24 cellular contexts compared by ENCODE assay signal in the genomic region with DNA sequence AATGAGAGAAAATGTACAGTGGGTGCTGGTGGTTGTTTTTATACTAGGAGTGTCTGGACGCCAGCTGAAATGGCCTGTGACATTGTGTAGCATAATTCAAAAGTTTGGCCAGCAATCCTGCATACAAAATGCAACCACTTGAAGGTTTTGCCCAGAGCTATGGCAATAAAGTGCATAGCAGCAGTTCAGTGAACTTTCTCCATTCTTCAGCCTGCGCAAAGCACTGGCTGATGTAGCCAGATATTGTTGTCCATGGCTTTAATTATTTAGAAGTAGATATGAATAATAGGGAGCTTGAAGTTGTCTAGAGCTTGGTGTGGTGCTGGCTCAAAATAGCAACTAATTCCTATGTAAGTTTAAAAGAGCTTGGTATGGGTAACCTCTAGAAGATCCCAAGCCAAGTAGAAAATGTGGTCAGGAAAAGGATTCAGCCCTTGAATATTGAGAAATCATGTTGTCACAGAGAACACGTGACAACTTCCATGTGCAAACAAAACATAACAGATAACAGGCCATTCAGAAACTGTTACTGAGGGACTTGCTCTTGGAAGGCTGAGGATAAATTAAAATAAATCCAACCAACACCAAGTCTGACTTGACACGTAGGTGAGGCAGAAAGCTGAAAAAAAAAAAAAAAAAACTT. TPM values are rescaled to one million over a fixed set of nuclear protein-coding genes. Genes with fewer than 3 reads are reported as not detected.
DNase-seq lines count a peak whose midpoint lies in the region; ATAC-seq, FAIRE-seq and TF ChIP-seq lines count a peak whose summit lies in the region.
"Had no signal": no experiment of that assay in that cellular context is flagged by ENCODE, and none has a peak within 500 bp of the region (broad histone marks: within the 10 kb centered on the region; RNA-seq: fewer than 3 reads in every experiment).

No MANE protein-coding gene starts in this region.

- no peak for TF ChIP-seq CTCF in A549 (IDR thresholded peaks at IDR 0.05)
- TF ChIP-seq CTCF in IMR-90 (conservative IDR thresholded peaks at IDR 0.05; ENCODE audit: low read depth, low read length) = no peak
- TF ChIP-seq CTCF in bronchial epithelial cell (IDR thresholded peaks at IDR 0.05; ENCODE audit: insufficient read depth, low read length, severe bottlenecking) = no peak
- no peak for TF ChIP-seq CTCF in HepG2 (CRISPR knock-in tag; IDR thresholded peaks at IDR 0.05)
- no peak for TF ChIP-seq CTCF in chondrocyte (IDR thresholded peaks at IDR 0.05)

- no peaks in the 10 kb centered on the region for H3K79me1 ChIP-seq in IMR-90 (ENCODE audit: low read depth in 1 of 2, low read length in 2 of 2)

- H3K4me3 ChIP-seq in A549 (no peak overlapping the region), IMR-90 (ENCODE audit: insufficient read depth, low read depth, low read length) (no peak overlapping the region), bronchial epithelial cell (ENCODE audit: low read depth, low read length) (no peak overlapping the region), HepG2 (replicated peaks in 1 of 3; ENCODE audit: insufficient read depth in 1 of 3, low read depth in 2 of 3, low read length in 3 of 3) (no peak overlapping the region)
- H3K4me3 ChIP-seq: cardiac muscle cell, GM12878, lung, stomach, vagina had no signal

- H3K4me3 Mint-ChIP-seq in chondrocyte (ENCODE audit: unreplicated experiment) = no peak overlapping the region
- H3K4me3 Mint-ChIP-seq: activated naive CD8-positive, alpha-beta T cell treated with anti-CD3 and anti-CD28 coated beads for 36 hours; CD4-positive, alpha-beta memory T cell; naive thymus-derived CD4-positive, alpha-beta T cell had no signal

- no peak overlapping the region for H2AK5ac ChIP-seq in IMR-90 (ENCODE audit: low read depth, low read length)

- H3K4me1 Mint-ChIP-seq in chondrocyte (ENCODE audit: low read depth) = no peaks in the 10 kb centered on the region

- H3K9me3 ChIP-seq in A549 (no peaks in the 10 kb centered on the region), IMR-90 (ENCODE audit: control insufficient read depth, insufficient read depth, low read length) (no peaks in the 10 kb centered on the region), HepG2 (ENCODE audit: low read length) (no peaks in the 10 kb centered on the region)
- H3K9me3 ChIP-seq: stomach, vagina had no signal

- ATAC-seq in A549 = no peak
- no peak for ATAC-seq in IMR-90 (ENCODE audit: low read depth)
- ATAC-seq in HepG2 = peak; percentile 84
- no peak for ATAC-seq in HG03378 (IDR thresholded peaks at IDR 0.05; ENCODE audit: unreplicated experiment)
- ATAC-seq: GM12878; naive thymus-derived CD4-positive, alpha-beta T cell; SK-N-SH treated with all-trans-retinoic acid at 6 μM for 48 hours had no signal

- FAIRE-seq in A549 (lab: Jason Lieb, UNC) = no peak
- no peak for FAIRE-seq in bronchial epithelial cell (lab: Jason Lieb, UNC)
- FAIRE-seq in HepG2 (lab: Jason Lieb, UNC) = peak; percentile 68
- FAIRE-seq: GM12878, H54, TTC549 had no signal

- H2BK5ac ChIP-seq in IMR-90 (ENCODE audit: low read depth, low read length, poor library complexity, severe bottlenecking) = no peak overlapping the region

- no peak overlapping the region for H3K27ac Mint-ChIP-seq in chondrocyte (ENCODE audit: unreplicated experiment)
- H3K27ac Mint-ChIP-seq: activated naive CD8-positive, alpha-beta T cell treated with anti-CD3 and anti-CD28 coated beads for 36 hours; naive thymus-derived CD4-positive, alpha-beta T cell had no signal

- H3K14ac ChIP-seq in IMR-90 (replicated peaks; ENCODE audit: low read depth, low read length) = no peak overlapping the region

- H2AK9ac ChIP-seq in IMR-90 (replicated peaks; ENCODE audit: low read depth, low read length, poor library complexity) = no peak overlapping the region

- H3K56ac ChIP-seq in IMR-90 (ENCODE audit: extremely low read depth, insufficient read depth, low read length) = no peak overlapping the region

- dilution Hi-C loops in IMR-90 (cut with HindIII; ENCODE audit: low sequenced_read_pairs, unreplicated experiment) = no loop called here

- no peak overlapping the region for H4K8ac ChIP-seq in IMR-90 (ENCODE audit: low read depth in 2 of 2, low read length in 2 of 2)

- CTCF ChIA-PET in A549 (lab: Yijun Ruan, JAX) (no interaction called here), IMR-90 (lab: Yijun Ruan, JAX) (interaction anchor here (1.6 kb wide), 1 partner anchor 11 kb away, joined by 4 read pairs; no protein-coding TSS in a partner anchor), HepG2 (lab: Yijun Ruan, JAX; ENCODE audit: low intra/inter-chr PET ratio, low total read pairs) (no interaction called here)

- H3K4me1 ChIP-seq in A549 = no peaks in the 10 kb centered on the region
- H3K4me1 ChIP-seq in IMR-90 (ENCODE audit: control insufficient read depth, insufficient read depth, low read length) = no peaks in the 10 kb centered on the region
- peaks cover 10% of the 10 kb centered on the region for H3K4me1 ChIP-seq in HepG2 (ENCODE audit: insufficient read depth, low read length)
- H3K4me1 ChIP-seq: vagina had no signal

- intact Hi-C loops in IMR-90 (cut with micrococcal nuclease) = no loop called here
- intact Hi-C loops in HepG2 (cut with micrococcal nuclease; ENCODE audit: unreplicated experiment) = no loop called here

- H3K27ac ChIP-seq in A549 = no peak overlapping the region
- no peak overlapping the region for H3K27ac ChIP-seq in IMR-90 (ENCODE audit: insufficient read depth, low read length)
- no peak overlapping the region for H3K27ac ChIP-seq in HepG2 (ENCODE audit: extremely low read length, insufficient read depth, low read length)
- H3K27ac ChIP-seq: cardiac muscle cell, stomach, vagina had no signal

- no peaks in the 10 kb centered on the region for H3K9me1 ChIP-seq in IMR-90 (ENCODE audit: insufficient read depth, low read length)

- H4K91ac ChIP-seq in IMR-90 (ENCODE audit: insufficient read depth, low read depth, low read length) = no peak overlapping the region

- H2BK20ac ChIP-seq in IMR-90 (ENCODE audit: low read depth, low read length) = no peak overlapping the region

- no peak overlapping the region for H3K4ac ChIP-seq in IMR-90 (ENCODE audit: low read depth, low read length)

- BruUV-seq in IMR-90 (replicated peaks; lab: Mats Ljungman, UMichigan) = no TSS peak
- BruUV-seq in HepG2 (replicated peaks; lab: Mats Ljungman, UMichigan) = no TSS peak

- no peaks in the 10 kb centered on the region for H3K27me3 Mint-ChIP-seq in chondrocyte (ENCODE audit: low read depth)
- H3K27me3 Mint-ChIP-seq: activated naive CD8-positive, alpha-beta T cell treated with anti-CD3 and anti-CD28 coated beads for 36 hours; naive thymus-derived CD4-positive, alpha-beta T cell had no signal

- H3K36me3 Mint-ChIP-seq in chondrocyte (ENCODE audit: low read depth) = no peaks in the 10 kb centered on the region

- H3K79me2 ChIP-seq in HepG2 (ENCODE audit: insufficient read depth, low read length) = no peaks in the 10 kb centered on the region

- DNase-seq in A549 (ENCODE audit: low read depth in 1 of 2, low spot score in 1 of 2) = no peak
- no peak for DNase-seq in IMR-90
- peak; percentile 48 for DNase-seq in bronchial epithelial cell (ENCODE audit: low read depth)
- DNase-seq in HepG2 (ENCODE audit: low spot score) = peak; percentile 58
- no peak for DNase-seq in chondrocyte (ENCODE audit: low spot score)
- no peak for DNase-seq in GM19238 (ENCODE audit: insufficient read length, low spot score)
- DNase-seq in superior temporal gyrus (ENCODE audit: extremely low spot score) = no peak
- DNase-seq: activated CD4-positive, alpha-beta T cell treated with anti-CD3 and anti-CD28 coated beads, Interleukin-2, amount 50 U/mL, for 4 hours; activated naive CD8-positive, alpha-beta T cell treated with anti-CD3 and anti-CD28 coated beads for 36 hours; activated T-cell treated with anti-CD3 and anti-CD28 coated beads, Interleukin-2, amount 50 U/mL, for 48 hours; CD4-positive, alpha-beta memory T cell; effector CD4-positive, alpha-beta T cell; naive thymus-derived CD4-positive, alpha-beta T cell; NCI-H146; NCI-H524 treated with DMSO at 0.1 percent for 48 hours; stomach had no signal

- TF ChIP-seq POLR2A in A549 (IDR thresholded peaks at IDR 0.05; ENCODE audit: low read length) = no peak
- no peak for TF ChIP-seq POLR2A in IMR-90 (IDR thresholded peaks at IDR 0.05; ENCODE audit: low read depth, low read length)
- no peak for TF ChIP-seq POLR2A in HepG2 (IDR thresholded peaks at IDR 0.05; ENCODE audit: insufficient read depth in 1 of 2, low read depth in 2 of 2, low read length in 2 of 2)

- no peaks in the 10 kb centered on the region for H3K9me3 Mint-ChIP-seq in chondrocyte (ENCODE audit: low read depth)

- H3K36me3 ChIP-seq in IMR-90 (ENCODE audit: control insufficient read depth, insufficient read depth, low read length) (no peaks in the 10 kb centered on the region), bronchial epithelial cell (ENCODE audit: control insufficient read depth, insufficient read depth, low read length) (no peaks in the 10 kb centered on the region), HepG2 (replicated peaks in 1 of 2; ENCODE audit: control insufficient read depth in 1 of 2, insufficient read depth in 2 of 2, low read length in 2 of 2) (no peaks in the 10 kb centered on the region)
- H3K36me3 ChIP-seq: cardiac muscle cell, stomach, vagina had no signal

- no peaks in the 10 kb centered on the region for H3K27me3 ChIP-seq in IMR-90 (ENCODE audit: control insufficient read depth, insufficient read depth, low read length)
- no peaks in the 10 kb centered on the region for H3K27me3 ChIP-seq in bronchial epithelial cell (ENCODE audit: control insufficient read depth, insufficient read depth, low read length)
- no peaks in the 10 kb centered on the region for H3K27me3 ChIP-seq in HepG2 (ENCODE audit: control insufficient read depth in 1 of 2, insufficient read depth in 2 of 2, low read length in 2 of 2)
- H3K27me3 ChIP-seq: cardiac muscle cell, stomach, vagina had no signal

- H3K23ac ChIP-seq in IMR-90 (ENCODE audit: low read depth, low read length) = no peak overlapping the region

- H3K4me2 ChIP-seq in A549 (no peak overlapping the region), IMR-90 (ENCODE audit: low read depth, low read length) (no peak overlapping the region), HepG2 (ENCODE audit: low read depth, low read length) (no peak overlapping the region)

- in situ Hi-C loops in IMR-90 (cut with MboI; ENCODE audit: low sequenced_read_pairs) (no loop called here), HepG2 (cut with HindIII; ENCODE audit: extremely low pct_ligation_motif_present, low pct_unique_long_range_greater_than_20kb) (no loop called here)

- no peak for TF ChIP-seq RAD21 in A549 (conservative IDR thresholded peaks at IDR 0.05 in 1 of 2, IDR thresholded peaks at IDR 0.05 in 1 of 2)
- no peak for TF ChIP-seq RAD21 in IMR-90 (IDR thresholded peaks at IDR 0.05; ENCODE audit: low read length)
- no peak for TF ChIP-seq RAD21 in HepG2 (CRISPR knock-in tag; IDR thresholded peaks at IDR 0.05)

- H4K20me1 ChIP-seq in IMR-90 (ENCODE audit: insufficient read depth, low read length) (no peaks in the 10 kb centered on the region), HepG2 (ENCODE audit: insufficient read depth, low read length) (0 out of 2 replicates have a peak, but pooled peaks cover 3% of the 10 kb centered on the region)

- H2AFZ ChIP-seq in IMR-90 (replicated peaks; ENCODE audit: low read length, poor library complexity) (no peak overlapping the region), HepG2 (ENCODE audit: low read length) (no peak overlapping the region)

- H2BK15ac ChIP-seq in IMR-90 (ENCODE audit: low read depth, low read length) = no peak overlapping the region

- 64% methylated on average over 4 of the region's 4 CpGs for WGBS in A549 (ENCODE audit: missing lambda C conversion rate)
- WGBS in IMR-90 (ENCODE audit: extremely low coverage in 2 of 2, insufficient read length in 1 of 2), 2 experiments = 50% methylated on average over 1 of the region's 4 CpGs; no CpG with 5 or more reads in 1 of the 2 experiments
- 45% methylated on average over 4 of the region's 4 CpGs for WGBS in HepG2 (ENCODE audit: low lambda C conversion rate)

- no peak overlapping the region for H3K9ac ChIP-seq in IMR-90 (ENCODE audit: low read depth, low read length)
- no peak overlapping the region for H3K9ac ChIP-seq in HepG2 (ENCODE audit: insufficient read depth, low read depth, low read length)

- POLR2A ChIA-PET in A549 (lab: Yijun Ruan, JAX) (no interaction called here), IMR-90 (lab: Charles Lee; ENCODE audit: unreplicated experiment) (interaction anchor here (0.6 kb wide), 1 partner anchor 99 kb away, joined by 4 read pairs; no protein-coding TSS in a partner anchor), HepG2 (lab: Yijun Ruan, JAX) (no interaction called here)

- no peak overlapping the region for H4K5ac ChIP-seq in IMR-90 (ENCODE audit: low read depth, low read length)

- no peak for TF ChIP-seq EP300 in A549 (IDR thresholded peaks at IDR 0.05)
- 0 out of 4 replicates have a peak, but pooled peaks of 1 of the 2 experiments have one; percentile 11 for TF ChIP-seq EP300 in HepG2 (IDR thresholded peaks at IDR 0.05; ENCODE audit: low read depth in 2 of 2, low read length in 2 of 2)
- TF ChIP-seq EP300 in HepG2 (CRISPR knock-in tag; IDR thresholded peaks at IDR 0.05; ENCODE audit: borderline replicate concordance) = no peak

- no peak overlapping the region for H2BK120ac ChIP-seq in IMR-90 (ENCODE audit: low read depth, low read length)

- no peak overlapping the region for H3K18ac ChIP-seq in IMR-90 (ENCODE audit: low read depth, low read length)

RNA-seq across cellular contexts. Expression of a gene that starts 33.4 kb away (rescaled TPM):
- 7.6 and 9.3 TPM in 2 replicates for polyA plus RNA-seq in A549 (2011; rRNA removed)
- 0.91 and 1.1 TPM in 2 replicates for polyA plus RNA-seq in A549 (2012; cell fraction: cytosol; rRNA removed)
- 2.0 and 3.8 TPM in 2 replicates for polyA plus RNA-seq in A549 (2012; cell fraction: nucleus; rRNA removed)
- polyA plus RNA-seq in A549 (2017; fragmentation: RNase III; extraction: RNeasy Plus Mini Kit Qiagen cat#74134 plus additional on column Dnase treatment) = 3.3 to 4.1 TPM (median 3.5 TPM) in 3 replicates
- 5.6 and 5.7 TPM in 2 replicates for polyA minus RNA-seq in A549 (2011; rRNA and poly(A)+ RNA removed)
- 5.7 and 6.7 TPM in 2 replicates for total RNA-seq in IMR-90 (2012; rRNA removed)
- polyA plus RNA-seq in IMR-90 (2012; rRNA removed) = 1.2 and 1.9 TPM in 2 replicates
- polyA plus RNA-seq in IMR-90 (2012; cell fraction: cytosol; rRNA removed) = 0.42 and 0.60 TPM in 2 replicates
- 0.95 and 5.9 TPM in 2 replicates for polyA plus RNA-seq in IMR-90 (2012; cell fraction: nucleus; rRNA removed; ENCODE audit: low replicate concordance)
- 6.1 and 8.3 TPM in 2 replicates for total RNA-seq in bronchial epithelial cell
- total RNA-seq in HepG2 (2016; rRNA removed; fragmentation: Illumina TruSeq; extraction: Trizol) = 4.8 and 6.4 TPM in 2 replicates
- 31.9 and 35.2 TPM in 2 replicates for total RNA-seq in HepG2 (2016; cell fraction: cytosol; rRNA removed; fragmentation: Illumina TruSeq; extraction: Trizol; ENCODE audit: low read depth)
- 3.4 and 5.8 TPM in 2 replicates for total RNA-seq in HepG2 (2016; cell fraction: insoluble cytoplasmic fraction; rRNA removed; fragmentation: Illumina TruSeq; extraction: Trizol)
- 7.6 and 8.4 TPM in 2 replicates for total RNA-seq in HepG2 (2016; cell fraction: membrane; rRNA removed; fragmentation: Illumina TruSeq; extraction: Trizol)
- 20.6 and 21.4 TPM in 2 replicates for total RNA-seq in HepG2 (2016; cell fraction: nucleus; rRNA removed; fragmentation: Illumina TruSeq; extraction: Trizol)
- 2.9 and 4.1 TPM in 2 replicates for polyA plus RNA-seq in HepG2 (2011; rRNA removed)
- polyA plus RNA-seq in HepG2 (2011; cell fraction: cytosol; rRNA removed) = 1.3 and 1.8 TPM in 2 replicates
- polyA plus RNA-seq in HepG2 (2011; cell fraction: nucleus; rRNA removed) = 5.3 and 6.1 TPM in 2 replicates
- 3.3 and 5.7 TPM in 2 replicates for polyA plus RNA-seq in HepG2 (2012)
- polyA plus RNA-seq in HepG2 (2016; cell fraction: cytosol; fragmentation: Illumina TruSeq; extraction: Trizol; ENCODE audit: low read depth) = 0.16 and 0.20 TPM in 2 replicates
- 1.8 and 2.3 TPM in 2 replicates for polyA plus RNA-seq in HepG2 (2016; cell fraction: insoluble cytoplasmic fraction; fragmentation: Illumina TruSeq; extraction: Trizol; ENCODE audit: low read depth)
- polyA plus RNA-seq in HepG2 (2016; cell fraction: membrane; fragmentation: Illumina TruSeq; extraction: Trizol; ENCODE audit: low read depth) = 0.45 and 0.83 TPM in 2 replicates
- polyA plus RNA-seq in HepG2 (2016; cell fraction: nucleus; fragmentation: Illumina TruSeq; extraction: Trizol; ENCODE audit: insufficient read depth, low read depth) = 16.5 and 19.1 TPM in 2 replicates
- 2.8 and 5.0 TPM in 2 replicates for polyA minus RNA-seq in HepG2 (2011; rRNA and poly(A)+ RNA removed; ENCODE audit: low replicate concordance)
- 3.9 and 4.7 TPM in 2 replicates for polyA minus RNA-seq in HepG2 (2011; cell fraction: cytosol; rRNA and poly(A)+ RNA removed)
- 36.3 and 38.1 TPM in 2 replicates for polyA minus RNA-seq in HepG2 (2011; cell fraction: nucleus; rRNA and poly(A)+ RNA removed)
- 10.5 to 22.5 TPM (median 12.3 TPM) in 3 replicates for total RNA-seq in chondrocyte

Comparison
In these comparisons a context has a peak if more than half of its experiments do, and no peak if none do; other contexts are left out.
1. DNase-seq: peak in bronchial epithelial cell (single experiment) and HepG2 (single experiment); none in A549 (0 of 2), IMR-90 (single experiment), chondrocyte (single experiment), GM19238 (single experiment) and superior temporal gyrus (single experiment).